ENCODE assay signal across 1 cellular context in genomic region chr17:40475234-40476210, GRCh38.
TF ChIP-seq lines count a peak whose summit lies in the region.

No MANE protein-coding gene starts in this region.

TF ChIP-seq in A549, 52 proteins besides CTCF, POLR2A, EP300 and RAD21 (continued from another document):
- 0 out of 2 replicates have a peak, but pooled peaks have one; percentile 35 for TF ChIP-seq PBX3 (IDR thresholded peaks at IDR 0.05)
- TF ChIP-seq MAX (IDR thresholded peaks at IDR 0.05): 0 out of 2 replicates have a peak, but pooled peaks have one; percentile 2
- TF ChIP-seq TFCP2L1 (CRISPR knock-in tag; IDR thresholded peaks at IDR 0.05): peak; percentile 36; the same call in 1 of the 2 replicates
- TF ChIP-seq, protein P1, sequence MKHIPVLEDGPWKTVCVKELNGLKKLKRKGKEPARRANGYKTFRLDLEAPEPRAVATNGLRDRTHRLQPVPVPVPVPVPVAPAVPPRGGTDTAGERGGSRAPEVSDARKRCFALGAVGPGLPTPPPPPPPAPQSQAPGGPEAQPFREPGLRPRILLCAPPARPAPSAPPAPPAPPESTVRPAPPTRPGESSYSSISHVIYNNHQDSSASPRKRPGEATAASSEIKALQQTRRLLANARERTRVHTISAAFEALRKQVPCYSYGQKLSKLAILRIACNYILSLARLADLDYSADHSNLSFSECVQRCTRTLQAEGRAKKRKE (CRISPR knock-in tag; IDR thresholded peaks at IDR 0.05; ENCODE audit: low read depth): peak; percentile 22; the same call in 1 of the 2 replicates
- TF ChIP-seq, protein P2, sequence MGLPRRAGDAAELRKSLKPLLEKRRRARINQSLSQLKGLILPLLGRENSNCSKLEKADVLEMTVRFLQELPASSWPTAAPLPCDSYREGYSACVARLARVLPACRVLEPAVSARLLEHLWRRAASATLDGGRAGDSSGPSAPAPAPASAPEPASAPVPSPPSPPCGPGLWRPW (IDR thresholded peaks at IDR 0.05): no peak
